ENCODE assay signal across 21 cellular contexts in genomic region chr10:30357806-30358205, GRCh38.
"Had no signal": no experiment of that assay in that cellular context is flagged by ENCODE, and none has a peak within 500 bp of the region (broad histone marks: within the 10 kb centered on the region; RNA-seq: fewer than 3 reads in every experiment).

No MANE protein-coding gene starts in this region.

- H3K27me3 ChIP-seq: SJSA1 had no signal

- H3K36me3 ChIP-seq: SJSA1 had no signal

- H3K27ac Mint-ChIP-seq: IgD-negative memory B cell had no signal

- H3K36me3 Mint-ChIP-seq: IgD-negative memory B cell had no signal

- H3K9me3 ChIP-seq: SJSA1 had no signal

- H3K4me3 ChIP-seq: K562, SJSA1, SK-N-MC had no signal

- DNase-seq: Kasumi-1, MM.1S, NCI-H1092 treated with DMSO at 0.1 percent for 48 hours, NCI-H1436, NCI-H187, NCI-H2029, NCI-H2081 treated with DMSO at 0.1 percent for 48 hours, NCI-H2171, NCI-H226, NCI-H446, NCI-H510A, NCI-H524 treated with DMSO at 0.1 percent for 48 hours, NCI-H69, NCI-H774, Right ventricle myocardium superior, SIG-M5 had no signal

- H3K4me3 Mint-ChIP-seq: IgD-negative memory B cell had no signal

- FAIRE-seq: K562 had no signal

- H3K4me1 ChIP-seq: SJSA1 had no signal

- H3K27ac ChIP-seq: KMS-11, SJSA1, SK-N-MC had no signal

- H3K9ac ChIP-seq: KMS-11 had no signal

- H3K4me2 ChIP-seq: KMS-11 had no signal
